In genomic region chr12:22480016-22480415, GRCh38 we compare ENCODE assay signal across 2 cellular contexts.
TF ChIP-seq lines count a peak whose summit lies in the region.

No MANE protein-coding gene starts in this region.

TF ChIP-seq in A549, 52 proteins besides CTCF, POLR2A, EP300 and RAD21 (continued from another document):
- TF ChIP-seq REST (IDR thresholded peaks at IDR 0.05) (no peak), HDAC2 (IDR thresholded peaks at IDR 0.05) (no peak)

TF ChIP-seq in WTC11, 78 proteins besides CTCF, POLR2A, EP300 and RAD21 (continued from another document):
- TF ChIP-seq AFF4 (CRISPR knock-in tag; IDR thresholded peaks at IDR 0.05; ENCODE audit: borderline replicate concordance) (no peak), ZSCAN18 (CRISPR knock-in tag; IDR thresholded peaks at IDR 0.05) (no peak), IRF2 (CRISPR knock-in tag; IDR thresholded peaks at IDR 0.05; ENCODE audit: borderline replicate concordance, low read depth) (no peak)
